Comparison of ENCODE assay signal across 1 cellular context in genomic region chr4:70992354-70992753, GRCh38.
TF ChIP-seq lines count a peak whose summit lies in the region.

No MANE protein-coding gene starts in this region.

TF ChIP-seq in HepG2, 621 proteins besides CTCF, POLR2A, EP300 and RAD21 (continued from another document):
- TF ChIP-seq, protein P1, sequence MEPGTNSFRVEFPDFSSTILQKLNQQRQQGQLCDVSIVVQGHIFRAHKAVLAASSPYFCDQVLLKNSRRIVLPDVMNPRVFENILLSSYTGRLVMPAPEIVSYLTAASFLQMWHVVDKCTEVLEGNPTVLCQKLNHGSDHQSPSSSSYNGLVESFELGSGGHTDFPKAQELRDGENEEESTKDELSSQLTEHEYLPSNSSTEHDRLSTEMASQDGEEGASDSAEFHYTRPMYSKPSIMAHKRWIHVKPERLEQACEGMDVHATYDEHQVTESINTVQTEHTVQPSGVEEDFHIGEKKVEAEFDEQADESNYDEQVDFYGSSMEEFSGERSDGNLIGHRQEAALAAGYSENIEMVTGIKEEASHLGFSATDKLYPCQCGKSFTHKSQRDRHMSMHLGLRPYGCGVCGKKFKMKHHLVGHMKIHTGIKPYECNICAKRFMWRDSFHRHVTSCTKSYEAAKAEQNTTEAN (CRISPR knock-in tag; conservative IDR thresholded peaks at IDR 0.05) = no peak
- TF ChIP-seq NFYB (CRISPR knock-in tag; IDR thresholded peaks at IDR 0.05) = peak; percentile 40; the same call in 1 of the 2 replicates
- no peak for TF ChIP-seq SRSF1 (optimal IDR thresholded peaks at IDR 0.05; ENCODE audit: low read depth, low read length)
- no peak for TF ChIP-seq ZKSCAN1 (IDR thresholded peaks at IDR 0.05; ENCODE audit: low read length)
- TF ChIP-seq CEBPB (IDR thresholded peaks at IDR 0.05; ENCODE audit: borderline replicate concordance, low read depth, low read length) = no peak
- TF ChIP-seq SYNCRIP (IDR thresholded peaks at IDR 0.05; ENCODE audit: insufficient read depth, low read depth, low read length) = no peak
